In genomic region chr10:30300728-30301127, GRCh38 we compare ENCODE assay signal across 11 cellular contexts.
"Had no signal": no experiment of that assay in that cellular context is flagged by ENCODE, and none has a peak within 500 bp of the region (broad histone marks: within the 10 kb centered on the region; RNA-seq: fewer than 3 reads in every experiment).

No MANE protein-coding gene starts in this region.

- H3K4me1 ChIP-seq: HAP-1 had no signal

- H3K4me2 ChIP-seq: GM23338 had no signal

- H3K9ac ChIP-seq: GM23248 had no signal

- H3K4me3 ChIP-seq: GM23248, GM23338, HAP-1 had no signal

- H2AFZ ChIP-seq: GM23248, GM23338 had no signal

- FAIRE-seq: H1, H54 had no signal

- H3K36me3 ChIP-seq: HAP-1 had no signal

- H3K27ac ChIP-seq: GM23248 had no signal

- H3K9me3 ChIP-seq: HAP-1 had no signal

- DNase-seq: GM23248, GOT3, H7, H9, HCEC 1CT, HFFc6 had no signal

- ATAC-seq: GM23338, HCT116 had no signal
